In the genomic region with DNA sequence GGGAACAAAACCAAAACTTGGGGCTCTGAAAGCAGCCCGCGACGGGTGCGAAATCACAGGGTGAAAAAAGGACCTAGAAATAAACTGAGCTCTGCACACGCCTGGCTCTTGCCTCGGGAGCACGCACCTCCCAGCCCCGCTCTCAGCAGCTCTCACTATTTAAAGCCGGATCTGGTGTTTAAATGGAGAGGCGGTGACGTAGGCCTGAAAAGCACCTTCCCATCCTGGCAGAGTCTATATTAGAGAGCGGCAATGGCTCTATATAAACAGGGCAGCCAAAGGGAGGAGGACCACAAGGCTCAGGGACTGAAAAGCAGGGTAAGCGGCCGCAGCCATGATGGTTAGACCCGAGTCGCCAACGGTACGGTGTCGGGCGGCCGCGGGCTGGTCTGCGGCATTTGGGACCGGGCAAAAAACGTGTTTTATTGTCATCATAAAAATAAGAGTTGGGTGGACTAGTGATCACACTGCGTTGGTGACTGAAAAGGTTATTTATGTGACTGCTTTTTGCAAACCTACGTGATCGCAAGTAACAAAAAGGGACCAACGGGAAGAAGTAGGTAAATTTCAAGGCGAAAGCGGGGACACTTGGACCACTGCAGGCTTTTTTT, we compare ENCODE assay signal across 8 cellular contexts. TPM values are rescaled to one million over a fixed set of nuclear protein-coding genes. Genes with fewer than 3 reads are reported as not detected.
A peak's percentile ranks its signal among the peaks of the same experiment; 100 is the strongest.
DNase-seq lines count a peak whose midpoint lies in the region; ATAC-seq and TF ChIP-seq lines count a peak whose summit lies in the region.

No MANE protein-coding gene starts in this region.

- peaks cover 17% of the 10 kb centered on the region for H3K4me1 ChIP-seq in HAP-1

- peak overlapping the region; percentile 64 for H3K4me3 ChIP-seq in HAP-1
- peak overlapping the region; percentile 74 for H3K4me3 ChIP-seq in MG63
- peak overlapping the region; percentile 81 for H3K4me3 ChIP-seq in fibroblast of the aortic adventitia (ENCODE audit: low read depth, low read length)

- ATAC-seq in stimulated activated naive CD8-positive, alpha-beta T cell treated with anti-CD3 and anti-CD28 coated beads, Interleukin-15, Interleukin-2, amounts not matched to agents 100 U/mL and 50 U/mL, for 24 hours = peak; percentile 73

- peaks cover 3% of the 10 kb centered on the region for H3K27me3 Mint-ChIP-seq in nephron (ENCODE audit: low read depth)

- TF ChIP-seq CTCF in fibroblast of the aortic adventitia (IDR thresholded peaks at IDR 0.05; ENCODE audit: insufficient read depth, low read length) (no peak), nephron (IDR thresholded peaks at IDR 0.05; ENCODE audit: unreplicated experiment in 3 of 3) (no peak)

- H3K9me3 ChIP-seq in HAP-1 = no peaks in the 10 kb centered on the region
- H3K9me3 ChIP-seq in MG63 = no peaks in the 10 kb centered on the region

- H3K36me3 ChIP-seq in HAP-1 (replicated peaks) (peaks cover 18% of the 10 kb centered on the region), MG63 (peaks cover 19% of the 10 kb centered on the region)

- in situ Hi-C loops in G401 (cut with HindIII; ENCODE audit: low sequenced_read_pairs) = no loop called here
- in situ Hi-C loops in HAP-1 (cut with MboI; ENCODE audit: low sequenced_read_pairs) = no loop called here

- no peaks in the 10 kb centered on the region for H3K27me3 ChIP-seq in HAP-1 (ENCODE audit: low read depth)
- H3K27me3 ChIP-seq in MG63 = no peaks in the 10 kb centered on the region

- H3K27ac Mint-ChIP-seq in nephron = peak overlapping the region; percentile 99 to 100 (median 100)

- no peaks in the 10 kb centered on the region for H3K9me3 Mint-ChIP-seq in nephron

- peaks cover 42% of the 10 kb centered on the region for H3K4me1 Mint-ChIP-seq in nephron

- H3K4me3 Mint-ChIP-seq in nephron = peak overlapping the region; percentile 95 to 99 (median 98)

- peaks cover 21% of the 10 kb centered on the region for H3K36me3 Mint-ChIP-seq in nephron (ENCODE audit: low read depth)

- DNase-seq in G401 (ENCODE audit: low spot score) = peak; percentile 99
- peak; percentile 92 to 94 for DNase-seq in HAP-1 (ENCODE audit: low spot score in 2 of 2)
- peak; percentile 85 for DNase-seq in MG63
- DNase-seq in SHP77 (lab: John Stamatoyannopoulos, UW) = peak; percentile 96 to 97
- peak; percentile 48 for DNase-seq in activated gamma-delta T cell (lab: John Stamatoyannopoulos, UW)
- peak; percentile 99 for DNase-seq in fibroblast of the aortic adventitia (ENCODE audit: low read depth)
- peak; percentile 80 for DNase-seq in stimulated activated naive CD8-positive, alpha-beta T cell treated with anti-CD3 and anti-CD28 coated beads, Interleukin-15, Interleukin-2, amounts not matched to agents 100 U/mL and 50 U/mL, for 24 hours

RNA-seq across cellular contexts. Expression of a gene that starts 1.4 kb away (rescaled TPM):
- total RNA-seq in G401 (2014; rRNA removed; shearing (Covaris generic)) = 20.8 and 31.3 TPM in 2 replicates
- total RNA-seq in MG63 (2014; rRNA removed; shearing (Covaris generic); ENCODE audit: low replicate concordance) = 16.1 and 22.8 TPM in 2 replicates
- total RNA-seq in fibroblast of the aortic adventitia (ENCODE audit: low replicate concordance) = 10.1 and 39.9 TPM in 2 replicates

Comparison
In these comparisons a context has a peak if more than half of its experiments do, and no peak if none do; other contexts are left out.
1. Peak in every context shown above with its lines: DNase-seq, ATAC-seq and H3K4me3 ChIP-seq.
2. DNase-seq: peak in every context shown above with its lines; median percentile 99 in G401; 99 in fibroblast of the aortic adventitia; 96 in SHP77; 93 in HAP-1; 85 in MG63; 80 in stimulated activated naive CD8-positive, alpha-beta T cell treated with anti-CD3 and anti-CD28 coated beads, Interleukin-15, Interleukin-2, amounts not matched to agents 100 U/mL and 50 U/mL, for 24 hours; 48 in activated gamma-delta T cell.